1 cellular context compared by ENCODE assay signal in the genomic region with DNA sequence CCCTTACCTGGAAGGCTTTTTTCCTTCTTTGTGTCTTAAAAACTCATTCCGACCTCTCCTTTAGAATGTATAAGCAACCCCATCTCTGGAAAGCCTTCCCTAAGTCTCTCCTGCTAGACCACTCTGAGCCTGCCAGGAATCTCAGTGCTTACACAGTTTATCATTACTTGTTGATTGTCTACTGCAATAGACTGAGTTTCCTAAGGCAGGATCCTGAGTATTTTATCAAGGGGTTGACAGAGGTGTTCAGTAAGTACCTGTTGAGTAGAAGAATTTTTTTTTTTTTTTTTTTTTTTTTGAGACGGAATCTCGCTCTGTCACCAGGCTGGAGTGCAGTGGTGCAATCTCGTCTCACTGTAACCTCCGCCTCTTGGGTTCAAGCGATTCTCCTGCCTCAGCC.
TF ChIP-seq lines count a peak whose summit lies in the region.

No MANE protein-coding gene starts in this region.

TF ChIP-seq in GM23338, 12 proteins besides CTCF, POLR2A, EP300 and RAD21:
- TF ChIP-seq ZNF114 (CRISPR knock-in tag; IDR thresholded peaks at IDR 0.05) (no peak), STAT1 (IDR thresholded peaks at IDR 0.05; ENCODE audit: unreplicated experiment) (no peak), ZNF331 (CRISPR knock-in tag; IDR thresholded peaks at IDR 0.05; ENCODE audit: low read depth) (no peak), EZH2phosphoT487 (IDR thresholded peaks at IDR 0.05; ENCODE audit: unreplicated experiment) (no peak), JUNB (IDR thresholded peaks at IDR 0.05; ENCODE audit: unreplicated experiment) (no peak)
- TF ChIP-seq, protein P1, sequence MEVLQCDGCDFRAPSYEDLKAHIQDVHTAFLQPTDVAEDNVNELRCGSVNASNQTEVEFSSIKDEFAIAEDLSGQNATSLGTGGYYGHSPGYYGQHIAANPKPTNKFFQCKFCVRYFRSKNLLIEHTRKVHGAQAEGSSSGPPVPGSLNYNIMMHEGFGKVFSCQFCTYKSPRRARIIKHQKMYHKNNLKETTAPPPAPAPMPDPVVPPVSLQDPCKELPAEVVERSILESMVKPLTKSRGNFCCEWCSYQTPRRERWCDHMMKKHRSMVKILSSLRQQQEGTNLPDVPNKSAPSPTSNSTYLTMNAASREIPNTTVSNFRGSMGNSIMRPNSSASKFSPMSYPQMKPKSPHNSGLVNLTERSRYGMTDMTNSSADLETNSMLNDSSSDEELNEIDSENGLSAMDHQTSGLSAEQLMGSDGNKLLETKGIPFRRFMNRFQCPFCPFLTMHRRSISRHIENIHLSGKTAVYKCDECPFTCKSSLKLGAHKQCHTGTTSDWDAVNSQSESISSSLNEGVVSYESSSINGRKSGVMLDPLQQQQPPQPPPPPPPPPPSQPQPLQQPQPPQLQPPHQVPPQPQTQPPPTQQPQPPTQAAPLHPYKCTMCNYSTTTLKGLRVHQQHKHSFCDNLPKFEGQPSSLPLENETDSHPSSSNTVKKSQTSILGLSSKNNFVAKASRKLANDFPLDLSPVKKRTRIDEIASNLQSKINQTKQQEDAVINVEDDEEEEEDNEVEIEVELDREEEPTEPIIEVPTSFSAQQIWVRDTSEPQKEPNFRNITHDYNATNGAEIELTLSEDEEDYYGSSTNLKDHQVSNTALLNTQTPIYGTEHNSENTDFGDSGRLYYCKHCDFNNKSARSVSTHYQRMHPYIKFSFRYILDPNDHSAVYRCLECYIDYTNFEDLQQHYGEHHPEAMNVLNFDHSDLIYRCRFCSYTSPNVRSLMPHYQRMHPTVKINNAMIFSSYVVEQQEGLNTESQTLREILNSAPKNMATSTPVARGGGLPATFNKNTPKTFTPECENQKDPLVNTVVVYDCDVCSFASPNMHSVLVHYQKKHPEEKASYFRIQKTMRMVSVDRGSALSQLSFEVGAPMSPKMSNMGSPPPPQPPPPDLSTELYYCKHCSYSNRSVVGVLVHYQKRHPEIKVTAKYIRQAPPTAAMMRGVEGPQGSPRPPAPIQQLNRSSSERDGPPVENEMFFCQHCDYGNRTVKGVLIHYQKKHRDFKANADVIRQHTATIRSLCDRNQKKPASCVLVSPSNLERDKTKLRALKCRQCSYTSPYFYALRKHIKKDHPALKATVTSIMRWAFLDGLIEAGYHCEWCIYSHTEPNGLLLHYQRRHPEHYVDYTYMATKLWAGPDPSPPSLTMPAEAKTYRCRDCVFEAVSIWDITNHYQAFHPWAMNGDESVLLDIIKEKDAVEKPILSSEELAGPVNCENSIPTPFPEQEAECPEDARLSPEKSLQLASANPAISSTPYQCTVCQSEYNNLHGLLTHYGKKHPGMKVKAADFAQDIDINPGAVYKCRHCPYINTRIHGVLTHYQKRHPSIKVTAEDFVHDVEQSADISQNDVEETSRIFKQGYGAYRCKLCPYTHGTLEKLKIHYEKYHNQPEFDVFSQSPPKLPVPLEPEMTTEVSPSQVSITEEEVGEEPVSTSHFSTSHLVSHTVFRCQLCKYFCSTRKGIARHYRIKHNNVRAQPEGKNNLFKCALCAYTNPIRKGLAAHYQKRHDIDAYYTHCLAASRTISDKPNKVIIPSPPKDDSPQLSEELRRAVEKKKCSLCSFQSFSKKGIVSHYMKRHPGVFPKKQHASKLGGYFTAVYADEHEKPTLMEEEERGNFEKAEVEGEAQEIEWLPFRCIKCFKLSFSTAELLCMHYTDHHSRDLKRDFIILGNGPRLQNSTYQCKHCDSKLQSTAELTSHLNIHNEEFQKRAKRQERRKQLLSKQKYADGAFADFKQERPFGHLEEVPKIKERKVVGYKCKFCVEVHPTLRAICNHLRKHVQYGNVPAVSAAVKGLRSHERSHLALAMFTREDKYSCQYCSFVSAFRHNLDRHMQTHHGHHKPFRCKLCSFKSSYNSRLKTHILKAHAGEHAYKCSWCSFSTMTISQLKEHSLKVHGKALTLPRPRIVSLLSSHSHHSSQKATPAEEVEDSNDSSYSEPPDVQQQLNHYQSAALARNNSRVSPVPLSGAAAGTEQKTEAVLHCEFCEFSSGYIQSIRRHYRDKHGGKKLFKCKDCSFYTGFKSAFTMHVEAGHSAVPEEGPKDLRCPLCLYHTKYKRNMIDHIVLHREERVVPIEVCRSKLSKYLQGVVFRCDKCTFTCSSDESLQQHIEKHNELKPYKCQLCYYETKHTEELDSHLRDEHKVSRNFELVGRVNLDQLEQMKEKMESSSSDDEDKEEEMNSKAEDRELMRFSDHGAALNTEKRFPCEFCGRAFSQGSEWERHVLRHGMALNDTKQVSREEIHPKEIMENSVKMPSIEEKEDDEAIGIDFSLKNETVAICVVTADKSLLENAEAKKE (CRISPR knock-in tag; IDR thresholded peaks at IDR 0.05) = no peak
